Comparison of ENCODE assay signal across 27 cellular contexts in genomic region chr9:134369416-134370212, GRCh38. TPM values are rescaled to one million over a fixed set of nuclear protein-coding genes. Genes with fewer than 3 reads are reported as not detected.
A peak's percentile ranks its signal among the peaks of the same experiment; 100 is the strongest.
DNase-seq lines count a peak whose midpoint lies in the region; ATAC-seq, FAIRE-seq and TF ChIP-seq lines count a peak whose summit lies in the region.
"Had no signal": no experiment of that assay in that cellular context is flagged by ENCODE, and none has a peak within 500 bp of the region (broad histone marks: within the 10 kb centered on the region; RNA-seq: fewer than 3 reads in every experiment).

No MANE protein-coding gene starts in this region.

- peak; percentile 82 for FAIRE-seq in keratinocyte (lab: Jason Lieb, UNC)
- FAIRE-seq: colon, GM12878 had no signal

- intact Hi-C loops in CD14-positive monocyte (cut with micrococcal nuclease) (loop anchor here (5.0 kb wide), 3 partner anchors 42 to 127 kb away; partner anchors contain the start of gene RXRA (in 2 of the 2)), gastrocnemius medialis (cut with DNase I; ENCODE audit: low total_unique reads) (no loop called here)

- H3K36me3 ChIP-seq in RWPE2 (ENCODE audit: low read depth): no peaks in the 10 kb centered on the region; the same call in 1 of the 2 replicates
- no peaks in the 10 kb centered on the region for H3K36me3 ChIP-seq in keratinocyte (ENCODE audit: control insufficient read depth in 2 of 2, extremely low read depth in 1 of 2, insufficient read depth in 2 of 2, low read length in 2 of 2)
- H3K36me3 ChIP-seq in gastrocnemius medialis: no peaks in the 10 kb centered on the region
- H3K36me3 ChIP-seq: left lung, sigmoid colon had no signal

- H3K79me2 ChIP-seq in keratinocyte (ENCODE audit: control insufficient read depth, insufficient read depth, low read length): peaks cover 64% of the 10 kb centered on the region

- peak overlapping the region; percentile 95 for H3K27ac ChIP-seq in RWPE2 (ENCODE audit: poor library complexity, severe bottlenecking)
- H3K27ac ChIP-seq in keratinocyte (ENCODE audit: control insufficient read depth, insufficient read depth, low read length): peak overlapping the region; percentile 4
- H3K27ac ChIP-seq in gastrocnemius medialis: peak overlapping the region; percentile 90 to 100 (median 100)
- H3K27ac ChIP-seq: KMS-11, sigmoid colon had no signal

- H3K4me1 ChIP-seq in RWPE2 (ENCODE audit: insufficient read depth, poor library complexity, severe bottlenecking): peaks cover 60% of the 10 kb centered on the region
- peaks cover 79% of the 10 kb centered on the region for H3K4me1 ChIP-seq in keratinocyte (ENCODE audit: control insufficient read depth, extremely low read depth, insufficient read depth, low read length)
- peaks cover 92 to 95% of the 10 kb centered on the region in 2 donors for H3K4me1 ChIP-seq in gastrocnemius medialis

- TF ChIP-seq CTCF in CD14-positive monocyte (IDR thresholded peaks at IDR 0.05) (no peak), RWPE2 (IDR thresholded peaks at IDR 0.05; ENCODE audit: poor library complexity, severe bottlenecking) (no peak), keratinocyte (optimal IDR thresholded peaks at IDR 0.05 in 1 of 3, IDR thresholded peaks at IDR 0.05 in 1 of 3, conservative IDR thresholded peaks at IDR 0.05 in 1 of 3; ENCODE audit: extremely low read depth in 1 of 3, insufficient read depth in 2 of 3, low read length in 3 of 3) (no peak), gastrocnemius medialis (IDR thresholded peaks at IDR 0.05 in 4 of 5, conservative IDR thresholded peaks at IDR 0.05 in 1 of 5) (no peak)

- H3K4me3 Mint-ChIP-seq in CD14-positive monocyte: no peak overlapping the region
- H3K4me3 Mint-ChIP-seq: activated CD4-positive, alpha-beta T cell treated with anti-CD3 and anti-CD28 coated beads, Interleukin-2, amount 10 ng/mL, durations not matched to agents 24 days and 14 days; activated naive CD8-positive, alpha-beta T cell treated with anti-CD3 and anti-CD28 coated beads, Interleukin-2, amount 10 ng/mL, durations not matched to agents 7 days and 5 days; activated T-helper 17 cell treated with anti-CD3 and anti-CD28 coated beads, Interleukin-2, amount 50 U/mL, for 72 hours; CD8-positive, alpha-beta T cell; GM23338; stimulated activated memory B cell treated with anti-CD40 and anti-IgM and Interleukin-4, amounts not matched to agents 10 μg/mL and 1 μg/mL and 100 μg/mL, for 72 hours; T-cell had no signal

- dilution Hi-C loops in keratinocyte (cut with MboI; ENCODE audit: extremely low pct_ligation_motif_present, low sequenced_read_pairs): no loop called here

- in situ Hi-C loops in gastrocnemius medialis (cut with MboI; ENCODE audit: low sequenced_read_pairs in 4 of 4): loop anchor here in 1 of 4 donors (5.0 kb wide), 1 partner anchor 68 kb away; no protein-coding TSS in a partner anchor

- H3K4me3 ChIP-seq in RWPE2 (ENCODE audit: severe bottlenecking) (no peak overlapping the region), keratinocyte (ENCODE audit: control insufficient read depth in 2 of 3, extremely low read depth in 1 of 3, insufficient read depth in 2 of 3, low read depth in 1 of 3, low read length in 3 of 3) (no peak overlapping the region), gastrocnemius medialis (peak overlapping the region in 1 of 4 donors; percentile 8)
- H3K4me3 ChIP-seq: GM12878, GM23338, left lung, mucosa of descending colon, sigmoid colon had no signal

- TF ChIP-seq POLR2A in gastrocnemius medialis (IDR thresholded peaks at IDR 0.05): no peak

- H3K4me1 Mint-ChIP-seq in CD14-positive monocyte: peaks cover 88% of the 10 kb centered on the region
- H3K4me1 Mint-ChIP-seq: activated CD4-positive, alpha-beta T cell treated with anti-CD3 and anti-CD28 coated beads, Interleukin-2, amount 10 ng/mL, durations not matched to agents 24 days and 14 days; activated T-helper 17 cell treated with anti-CD3 and anti-CD28 coated beads, Interleukin-2, amount 50 U/mL, for 72 hours had no signal

- peak overlapping the region; percentile 28 for H3K9ac ChIP-seq in keratinocyte (ENCODE audit: control insufficient read depth, extremely low read depth, insufficient read depth, low read length)
- H3K9ac ChIP-seq: KMS-11 had no signal

- no peaks in the 10 kb centered on the region for H3K27me3 Mint-ChIP-seq in CD14-positive monocyte (ENCODE audit: low read depth in 3 of 3)
- H3K27me3 Mint-ChIP-seq: activated CD4-positive, alpha-beta T cell treated with anti-CD3 and anti-CD28 coated beads, Interleukin-2, amount 10 ng/mL, durations not matched to agents 24 days and 14 days; activated naive CD8-positive, alpha-beta T cell treated with anti-CD3 and anti-CD28 coated beads, Interleukin-2, amount 10 ng/mL, durations not matched to agents 7 days and 5 days; activated T-helper 17 cell treated with anti-CD3 and anti-CD28 coated beads, Interleukin-2, amount 50 U/mL, for 72 hours; stimulated activated memory B cell treated with anti-CD40 and anti-IgM and Interleukin-4, amounts not matched to agents 10 μg/mL and 1 μg/mL and 100 μg/mL, for 72 hours; T-cell had no signal

- no peak for DNase-seq in CD14-positive monocyte (ENCODE audit: low spot score)
- DNase-seq in RWPE2 (ENCODE audit: low spot score): no peak
- no peak for DNase-seq in keratinocyte (ENCODE audit: low read depth, low spot score)
- peak in 1 of 2 donors; percentile 47 for DNase-seq in gastrocnemius medialis
- no peak for DNase-seq in middle frontal gyrus (ENCODE audit: extremely low spot score, low spot score)
- DNase-seq in NCI-H748 treated with DMSO at 0.1 percent for 48 hours (lab: John Stamatoyannopoulos, UW): no peak
- DNase-seq: activated CD4-positive, alpha-beta T cell treated with anti-CD3 and anti-CD28 coated beads, Interleukin-2, amount 10 ng/mL, durations not matched to agents 24 days and 14 days; activated naive CD8-positive, alpha-beta T cell treated with anti-CD3 and anti-CD28 coated beads, Interleukin-2, amount 10 ng/mL, durations not matched to agents 7 days and 5 days; CD8-positive, alpha-beta T cell; DMS53; glutamatergic neuron; left lung; mucosa of descending colon; NCI-H1092; NCI-H2081; NCI-H524; Right ventricle myocardium superior; sigmoid colon; T-cell had no signal

- ATAC-seq in RWPE2 (ENCODE audit: low read depth): 0 out of 3 replicates have a peak, but pooled peaks have one; percentile 1
- ATAC-seq in gastrocnemius medialis: no peak
- ATAC-seq in HG03457 (IDR thresholded peaks at IDR 0.05; ENCODE audit: unreplicated experiment): no peak
- ATAC-seq in HG03196 (IDR thresholded peaks at IDR 0.05; ENCODE audit: unreplicated experiment): no peak
- ATAC-seq: activated T-helper 17 cell treated with anti-CD3 and anti-CD28 coated beads, Interleukin-2, amount 50 U/mL, for 72 hours; CD8-positive, alpha-beta T cell; GM12878; GM23338; left lung; mucosa of descending colon; stimulated activated memory B cell treated with anti-CD40 and anti-IgM and Interleukin-4, amounts not matched to agents 10 μg/mL and 1 μg/mL and 100 μg/mL, for 72 hours; T-cell had no signal

- H3K27ac Mint-ChIP-seq in CD14-positive monocyte: peak overlapping the region; percentile 100
- H3K27ac Mint-ChIP-seq: activated CD4-positive, alpha-beta T cell treated with anti-CD3 and anti-CD28 coated beads, Interleukin-2, amount 10 ng/mL, durations not matched to agents 24 days and 14 days; activated naive CD8-positive, alpha-beta T cell treated with anti-CD3 and anti-CD28 coated beads, Interleukin-2, amount 10 ng/mL, durations not matched to agents 7 days and 5 days; activated T-helper 17 cell treated with anti-CD3 and anti-CD28 coated beads, Interleukin-2, amount 50 U/mL, for 72 hours; CD8-positive, alpha-beta T cell; GM23338; stimulated activated memory B cell treated with anti-CD40 and anti-IgM and Interleukin-4, amounts not matched to agents 10 μg/mL and 1 μg/mL and 100 μg/mL, for 72 hours; T-cell had no signal

- H2AFZ ChIP-seq in keratinocyte (ENCODE audit: control insufficient read depth, low read length): no peak overlapping the region
- H2AFZ ChIP-seq: GM23338 had no signal

- H3K36me3 Mint-ChIP-seq in CD14-positive monocyte: peaks cover 9 to 18% of the 10 kb centered on the region in 2 donors
- H3K36me3 Mint-ChIP-seq: activated naive CD8-positive, alpha-beta T cell treated with anti-CD3 and anti-CD28 coated beads, Interleukin-2, amount 10 ng/mL, durations not matched to agents 7 days and 5 days; CD8-positive, alpha-beta T cell; stimulated activated memory B cell treated with anti-CD40 and anti-IgM and Interleukin-4, amounts not matched to agents 10 μg/mL and 1 μg/mL and 100 μg/mL, for 72 hours; T-cell had no signal

- H3K4me2 ChIP-seq in keratinocyte (ENCODE audit: control insufficient read depth, extremely low read depth, insufficient read depth, low read depth, low read length): peak overlapping the region; percentile 45
- H3K4me2 ChIP-seq: GM23338 had no signal

- H3K9me1 ChIP-seq in keratinocyte (ENCODE audit: control insufficient read depth, extremely low read depth, insufficient read depth, low read length): no peaks in the 10 kb centered on the region

- H3K9me3 Mint-ChIP-seq in CD14-positive monocyte: peaks cover 0 to 3% (median 0%) of the 10 kb centered on the region in 7 donors
- H3K9me3 Mint-ChIP-seq: activated CD4-positive, alpha-beta T cell treated with anti-CD3 and anti-CD28 coated beads, Interleukin-2, amount 10 ng/mL, durations not matched to agents 24 days and 14 days; activated T-helper 17 cell treated with anti-CD3 and anti-CD28 coated beads, Interleukin-2, amount 50 U/mL, for 72 hours; CD8-positive, alpha-beta T cell; GM23338; stimulated activated memory B cell treated with anti-CD40 and anti-IgM and Interleukin-4, amounts not matched to agents 10 μg/mL and 1 μg/mL and 100 μg/mL, for 72 hours; T-cell had no signal

- H3K27me3 ChIP-seq in RWPE2 (ENCODE audit: insufficient read depth, poor library complexity, severe bottlenecking): no peaks in the 10 kb centered on the region
- H3K27me3 ChIP-seq in keratinocyte (ENCODE audit: control insufficient read depth, extremely low read depth, insufficient read depth, low read length): no peaks in the 10 kb centered on the region
- H3K27me3 ChIP-seq in gastrocnemius medialis: no peaks in the 10 kb centered on the region
- H3K27me3 ChIP-seq: left lung, sigmoid colon had no signal

- no peaks in the 10 kb centered on the region for H3K9me3 ChIP-seq in RWPE2 (ENCODE audit: severe bottlenecking)
- H3K9me3 ChIP-seq in keratinocyte (ENCODE audit: control insufficient read depth, low read depth, low read length): no peaks in the 10 kb centered on the region
- no peaks in the 10 kb centered on the region for H3K9me3 ChIP-seq in gastrocnemius medialis
- H3K9me3 ChIP-seq: left lung, mucosa of descending colon, sigmoid colon had no signal

- H4K20me1 ChIP-seq in keratinocyte (ENCODE audit: control insufficient read depth, extremely low read depth, insufficient read depth, low read length): peaks cover 4% of the 10 kb centered on the region

RNA-seq across cellular contexts. Expression of gene RXRA, which starts 43.4 kb away (rescaled TPM):
- 10 to 100 TPM; 15.8 to 23.2 TPM for polyA plus RNA-seq in CD14-positive monocyte
- polyA plus RNA-seq in keratinocyte: 9.7 to 17.2 TPM (median 16.7 TPM) in 3 replicates
- polyA plus RNA-seq in keratinocyte (2011; ENCODE audit: low read depth): 15.9 TPM
- polyA plus RNA-seq in keratinocyte (2011; cell fraction: cytosol; rRNA removed): 10.5 and 21.8 TPM in 2 replicates
- polyA plus RNA-seq in keratinocyte (2011; cell fraction: nucleus; rRNA removed): 19.4 and 29.5 TPM in 2 replicates
- 30.5 and 34.7 TPM in 2 replicates for polyA plus RNA-seq in keratinocyte (2012; ENCODE audit: low replicate concordance)
- 19.2 to 55.3 TPM (median 30.6 TPM) in 3 replicates for polyA minus RNA-seq in keratinocyte
- polyA minus RNA-seq in keratinocyte (2011; cell fraction: cytosol; rRNA and poly(A)+ RNA removed): 50.6 TPM
- polyA minus RNA-seq in keratinocyte (2011; cell fraction: nucleus; rRNA and poly(A)+ RNA removed): 26.7 and 27.5 TPM in 2 replicates
- total RNA-seq in gastrocnemius medialis: 100 to 1,000 TPM in 3 of 4 donors, 10 to 100 TPM in 1; 70.8 to 224 (median 160) TPM

Comparison
In these comparisons a context has a peak if more than half of its experiments do, and no peak if none do; other contexts are left out.
1. H3K27ac ChIP-seq: peak in every context shown above with its lines; median percentile 100 in gastrocnemius medialis; 95 in RWPE2; 4 in keratinocyte.